8 cellular contexts compared by ENCODE assay signal in genomic region chr1:155976062-155976912, GRCh38. TPM values are rescaled to one million over a fixed set of nuclear protein-coding genes. Genes with fewer than 3 reads are reported as not detected.
DNase-seq lines count a peak whose midpoint lies in the region; ATAC-seq, FAIRE-seq and TF ChIP-seq lines count a peak whose summit lies in the region.

No MANE protein-coding gene starts in this region.

- peak overlapping the region; percentile 100 for H3K4me3 ChIP-seq in GM12878

- FAIRE-seq in GM12878 (lab: Jason Lieb, UNC) = no peak

- SMC1A ChIA-PET in GM12878 (lab: Charles Lee; ENCODE audit: uncharacterized antibody, unreplicated experiment) = interaction anchor here (0.6 to 16.7 kb wide), 15 partner anchors 8 to 446 kb away, joined by 3 to 229 read pairs (median 6); partner anchors contain the start of genes KHDC4 and RXFP4

- H3K4me3 Mint-ChIP-seq in T-helper 17 cell (peak overlapping the region; percentile 99), immature natural killer cell (peak overlapping the region; percentile 90 to 98 (median 96))

- CTCF ChIA-PET in GM12878 (lab: Yijun Ruan, JAX) = interaction anchor here (0.8 to 14.7 kb wide), 16 partner anchors 9 to 120 kb away, joined by 3 to 227 read pairs (median 5); partner anchors contain the start of gene RXFP4

- peak overlapping the region; percentile 97 for H3K27ac ChIP-seq in GM12878 (ENCODE audit: control insufficient read depth, insufficient read depth)

- H3K9me3 Mint-ChIP-seq in immature natural killer cell = no peaks in the 10 kb centered on the region

- TF ChIP-seq EP300 in GM12878 (IDR thresholded peaks at IDR 0.05; ENCODE audit: borderline replicate concordance in 1 of 2, control insufficient read depth in 1 of 2, low read depth in 2 of 2, low read length in 2 of 2) = no peak

- peaks cover 23% of the 10 kb centered on the region for H3K4me1 ChIP-seq in GM12878 (ENCODE audit: control insufficient read depth, insufficient read depth, low read length)

- BruUV-seq in GM12878 (replicated peaks; lab: Mats Ljungman, UMichigan) = no TSS peak

- POLR2A ChIA-PET in GM12878 (lab: Charles Lee) = interaction anchor here (0.5 to 14.9 kb wide), 15 partner anchors 9 to 525 kb away, joined by 3 to 273 read pairs (median 5); partner anchors contain the start of genes KHDC4 and RXFP4

- no peak overlapping the region for H2AFZ ChIP-seq in GM12878 (ENCODE audit: control insufficient read depth, low read depth, low read length)

- no peak for TF ChIP-seq RAD21 in GM12878 (IDR thresholded peaks at IDR 0.05; ENCODE audit: insufficient read depth, low read depth, low read length)

- H4K20me1 ChIP-seq in GM12878 (ENCODE audit: control insufficient read depth, insufficient read depth) = peaks cover 4% of the 10 kb centered on the region; the same call in 1 of the 2 replicates

- TF ChIP-seq CTCF in GM12878 (IDR thresholded peaks at IDR 0.05 in 2 of 3, conservative IDR thresholded peaks at IDR 0.05 in 1 of 3; ENCODE audit: control insufficient read depth in 2 of 3, extremely low read depth in 1 of 3, insufficient read depth in 1 of 3, low read depth in 3 of 3, low read length in 3 of 3) = no peak

- H3K27me3 ChIP-seq in GM12878 (replicated peaks in 1 of 2; ENCODE audit: control insufficient read depth in 2 of 2, insufficient read depth in 2 of 2, low read length in 1 of 2) = no peaks in the 10 kb centered on the region

- H3K9ac ChIP-seq in GM12878 (ENCODE audit: control insufficient read depth, insufficient read depth, low read length) = peak overlapping the region; percentile 95

- DNase-seq in D341Med (ENCODE audit: low spot score) = peak; percentile 80
- DNase-seq in NAMALWA (ENCODE audit: low spot score) = peak; percentile 78
- DNase-seq in T-helper 17 cell = peak in 2 of 3 donors; percentile 29 to 51
- DNase-seq in GM12878 (ENCODE audit: low read depth, low spot score) = no peak
- DNase-seq in immature natural killer cell = peak; percentile 54 to 59 (median 54)
- peak; percentile 28 for DNase-seq in stimulated activated CD4-positive, alpha-beta T cell treated with anti-CD3 and anti-CD28 coated beads, Interleukin-1b, Interleukin-23, amount 100 ng/mL, for 48 hours
- no peak for DNase-seq in NCI-H510A (lab: John Stamatoyannopoulos, UW)

- H3K9me3 ChIP-seq in T-helper 17 cell (ENCODE audit: control insufficient read depth, low read length, poor library complexity, severe bottlenecking) (no peaks in the 10 kb centered on the region), GM12878 (replicated peaks; ENCODE audit: control insufficient read depth, insufficient read depth, low read length) (no peaks in the 10 kb centered on the region)

- peak; percentile 53; the same call in 1 of the 2 replicates for TF ChIP-seq POLR2A in GM12878 (IDR thresholded peaks at IDR 0.05; ENCODE audit: low read depth, low read length)

- H3K36me3 Mint-ChIP-seq in T-helper 17 cell (ENCODE audit: low read depth) (peaks cover 16% of the 10 kb centered on the region), immature natural killer cell (peaks cover 0 to 3% (median 0%) of the 10 kb centered on the region in 3 donors)

- H3K27me3 Mint-ChIP-seq in T-helper 17 cell (no peaks in the 10 kb centered on the region), immature natural killer cell (ENCODE audit: low read depth in 3 of 3) (peaks cover 8 to 19% (median 16%) of the 10 kb centered on the region in 3 donors)

- H3K27ac Mint-ChIP-seq in T-helper 17 cell (peak overlapping the region; percentile 96), immature natural killer cell (peak overlapping the region; percentile 89 to 99 (median 94))

- peak overlapping the region; percentile 86 for H3K4me2 ChIP-seq in GM12878 (ENCODE audit: control insufficient read depth, insufficient read depth)

- H3K4me1 Mint-ChIP-seq in T-helper 17 cell = peaks cover 78% of the 10 kb centered on the region
- H3K4me1 Mint-ChIP-seq in immature natural killer cell = peaks cover 87 to 89% of the 10 kb centered on the region in 2 donors

- RAD21 ChIA-PET in GM12878 (lab: Charles Lee; ENCODE audit: unreplicated experiment) = interaction anchor here (0.8 to 14.4 kb wide), 10 partner anchors 10 to 116 kb away, joined by 3 to 214 read pairs (median 44); partner anchors contain the start of genes KHDC4, RXFP4 and SYT11

- in situ Hi-C loops in GM12878 (cut with MboI) = no loop called here

- peaks cover 0 to 2% of the 10 kb centered on the region in 2 experiments; a peak in 1 of 4 replicates for H3K36me3 ChIP-seq in GM12878 (ENCODE audit: control insufficient read depth in 2 of 2, insufficient read depth in 2 of 2, low read length in 1 of 2)

- intact Hi-C loops in GM12878 (cut with micrococcal nuclease; ENCODE audit: unreplicated experiment) = loop anchor here (2.0 to 5.0 kb wide), 3 partner anchors 17 to 76 kb away; partner anchors contain the start of genes LAMTOR2 and UBQLN4

- WGBS in GM12878 (ENCODE audit: insufficient coverage, insufficient replicate concordance, low lambda C conversion rate, missing lambda C conversion rate) = 1% methylated on average over 14 of the region's 14 CpGs

- peaks cover 98% of the 10 kb centered on the region for H3K79me2 ChIP-seq in GM12878 (ENCODE audit: control insufficient read depth, insufficient read depth, low read length)

- peak; percentile 22 for ATAC-seq in T-helper 17 cell
- ATAC-seq in GM12878 = no peak
- ATAC-seq in GM21381 (IDR thresholded peaks at IDR 0.05; ENCODE audit: unreplicated experiment) = no peak

RNA-seq across cellular contexts. Expression of gene ARHGEF2, which starts 2.1 kb away (rescaled TPM):
- total RNA-seq in T-helper 17 cell (100 to 1,000 TPM in 1 of 2 donors, 10 to 100 TPM in 1; 86.1 to 123 TPM), GM12878 (2014; rRNA removed) (71.2 and 84.4 TPM in 2 replicates), GM12878 (2014; rRNA removed; fragmentation: Illumina TruSeq; extraction: Trizol) (40.4 and 44.9 TPM in 2 replicates), GM12878 (2021) (113 and 116 TPM in 2 replicates)
- 184 and 208 TPM in 2 replicates for total RNA-seq in GM12878 (2013; cell fraction: nucleolus; rRNA removed)
- 23.2 TPM for polyA plus RNA-seq in GM12878 (2011; ENCODE audit: low read depth)
- polyA plus RNA-seq in GM12878 (2011; rRNA removed) (48.7 and 88.1 TPM in 2 replicates), GM12878 (2014; fragmentation: Illumina TruSeq; extraction: Trizol) (64.4 and 80.8 TPM in 2 replicates), GM12878 (2014; fragmentation: Nextera tagmentation; extraction: Ambion mirVana) (10 to 100 TPM in 1 of 2 experiments, 1 to 10 TPM in 1; 8.1 to 10.6 TPM), GM12878 (2014; rRNA removed) (87.0 and 89.9 TPM in 2 replicates), GM12878 (2016; fragmentation: Nextera tagmentation; extraction: Ambion mirVana) (10 to 100 TPM; 57.1 to 58.9 TPM), immature natural killer cell (10 to 100 TPM in 2 of 3 donors, 1 to 10 TPM in 1; 7.2 to 33.5 (median 11.7) TPM)
- polyA plus RNA-seq in GM12878 (2011; cell fraction: cytosol; rRNA removed) = 48.3 and 60.5 TPM in 2 replicates
- 206 and 248 TPM in 2 replicates for polyA plus RNA-seq in GM12878 (2011; cell fraction: nucleus; rRNA removed)
- polyA plus RNA-seq in GM12878 (2012) = 53.2 and 56.8 TPM in 2 replicates
- polyA minus RNA-seq in GM12878 (2011; rRNA and poly(A)+ RNA removed) = 109 and 114 TPM in 2 replicates
- 29.7 and 31.8 TPM in 2 replicates for polyA minus RNA-seq in GM12878 (2011; cell fraction: cytosol; rRNA and poly(A)+ RNA removed)
- 67.3 and 125 TPM in 2 replicates for polyA minus RNA-seq in GM12878 (2011; cell fraction: nucleus; rRNA and poly(A)+ RNA removed)

RNA-seq across cellular contexts. Expression of gene RXFP4, which starts 34.8 kb away (rescaled TPM):
- not detected for total RNA-seq in T-helper 17 cell
- total RNA-seq in GM12878 (2013; cell fraction: nucleolus; rRNA removed) = 0.56 TPM in 1 of 2 replicates, not detected in the other
- 0.40 TPM in 1 of 2 replicates, not detected in the other for total RNA-seq in GM12878 (2014; rRNA removed)
- total RNA-seq in GM12878 (2014; rRNA removed; fragmentation: Illumina TruSeq; extraction: Trizol) = not detected in 2 replicates
- total RNA-seq in GM12878 (2021) = not detected in 2 replicates
- polyA plus RNA-seq in GM12878 (2011; ENCODE audit: low read depth) = not detected
- not detected in 2 replicates for polyA plus RNA-seq in GM12878 (2011; rRNA removed)
- 0.04 and 0.05 TPM in 2 replicates for polyA plus RNA-seq in GM12878 (2011; cell fraction: cytosol; rRNA removed)
- polyA plus RNA-seq in GM12878 (2011; cell fraction: nucleus; rRNA removed) = 0.10 and 0.12 TPM in 2 replicates
- polyA plus RNA-seq in GM12878 (2012) = 0.11 and 0.12 TPM in 2 replicates
- not detected in 2 replicates for polyA plus RNA-seq in GM12878 (2014; fragmentation: Illumina TruSeq; extraction: Trizol)
- polyA plus RNA-seq in GM12878 (2014; fragmentation: Nextera tagmentation; extraction: Ambion mirVana) = not detected
- 0.10 and 0.16 TPM in 2 replicates for polyA plus RNA-seq in GM12878 (2014; rRNA removed)
- polyA plus RNA-seq in GM12878 (2016; fragmentation: Nextera tagmentation; extraction: Ambion mirVana) = under 1 TPM in 1 of 2 experiments, not detected in 1; 0.39 TPM
- 0.62 TPM in 1 of 2 replicates, not detected in the other for polyA minus RNA-seq in GM12878 (2011; rRNA and poly(A)+ RNA removed)
- polyA minus RNA-seq in GM12878 (2011; cell fraction: cytosol; rRNA and poly(A)+ RNA removed) = not detected in 2 replicates
- 0.67 and 1.1 TPM in 2 replicates for polyA minus RNA-seq in GM12878 (2011; cell fraction: nucleus; rRNA and poly(A)+ RNA removed)
- under 1 TPM in 1 of 3 donors, not detected in 2; 0.78 TPM for polyA plus RNA-seq in immature natural killer cell

RNA-seq across cellular contexts. Expression of gene KHDC4, which starts 42.1 kb away (rescaled TPM):
- total RNA-seq in T-helper 17 cell = 10 to 100 TPM; 59.9 to 63.1 TPM
- total RNA-seq in GM12878 (2013; cell fraction: nucleolus; rRNA removed) = 216 and 221 TPM in 2 replicates
- total RNA-seq in GM12878 (2014; rRNA removed) = 40.8 and 42.1 TPM in 2 replicates
- total RNA-seq in GM12878 (2014; rRNA removed; fragmentation: Illumina TruSeq; extraction: Trizol) = 42.8 and 44.4 TPM in 2 replicates
- 40.5 and 41.1 TPM in 2 replicates for total RNA-seq in GM12878 (2021)
- polyA plus RNA-seq in GM12878 (2011; ENCODE audit: low read depth) = 33.9 TPM
- polyA plus RNA-seq in GM12878 (2011; rRNA removed) = 109 and 120 TPM in 2 replicates
- 83.7 and 84.8 TPM in 2 replicates for polyA plus RNA-seq in GM12878 (2011; cell fraction: cytosol; rRNA removed)
- polyA plus RNA-seq in GM12878 (2011; cell fraction: nucleus; rRNA removed) = 141 and 162 TPM in 2 replicates
- 33.4 and 38.1 TPM in 2 replicates for polyA plus RNA-seq in GM12878 (2012)
- 47.8 and 62.4 TPM in 2 replicates for polyA plus RNA-seq in GM12878 (2014; fragmentation: Illumina TruSeq; extraction: Trizol)
- polyA plus RNA-seq in GM12878 (2014; fragmentation: Nextera tagmentation; extraction: Ambion mirVana) = 10 to 100 TPM; 11.7 to 15.1 TPM
- 58.2 and 70.5 TPM in 2 replicates for polyA plus RNA-seq in GM12878 (2014; rRNA removed)
- 10 to 100 TPM; 39.5 to 46.9 TPM for polyA plus RNA-seq in GM12878 (2016; fragmentation: Nextera tagmentation; extraction: Ambion mirVana)
- polyA minus RNA-seq in GM12878 (2011; rRNA and poly(A)+ RNA removed) = 90.9 and 110 TPM in 2 replicates
- 37.3 and 41.2 TPM in 2 replicates for polyA minus RNA-seq in GM12878 (2011; cell fraction: cytosol; rRNA and poly(A)+ RNA removed)
- polyA minus RNA-seq in GM12878 (2011; cell fraction: nucleus; rRNA and poly(A)+ RNA removed) = 77.4 and 88.9 TPM in 2 replicates
- 1 to 10 TPM; 1.0 to 7.0 (median 4.1) TPM for polyA plus RNA-seq in immature natural killer cell

RNA-seq across cellular contexts. Expression of gene SSR2, which starts 44.5 kb away (rescaled TPM):
- total RNA-seq in T-helper 17 cell (100 to 1,000 TPM; 217 to 234 TPM), GM12878 (2014; rRNA removed) (304 and 309 TPM in 2 replicates), GM12878 (2014; rRNA removed; fragmentation: Illumina TruSeq; extraction: Trizol) (253 and 257 TPM in 2 replicates), GM12878 (2021) (207 and 208 TPM in 2 replicates)
- total RNA-seq in GM12878 (2013; cell fraction: nucleolus; rRNA removed) = 117 and 134 TPM in 2 replicates
- 419 TPM for polyA plus RNA-seq in GM12878 (2011; ENCODE audit: low read depth)
- polyA plus RNA-seq in GM12878 (2011; rRNA removed) (434 and 553 TPM in 2 replicates), GM12878 (2014; fragmentation: Illumina TruSeq; extraction: Trizol) (443 and 504 TPM in 2 replicates), GM12878 (2014; fragmentation: Nextera tagmentation; extraction: Ambion mirVana) (100 to 1,000 TPM; 395 to 407 TPM), GM12878 (2014; rRNA removed) (300 and 320 TPM in 2 replicates), GM12878 (2016; fragmentation: Nextera tagmentation; extraction: Ambion mirVana) (100 to 1,000 TPM; 226 to 238 TPM), immature natural killer cell (100 to 1,000 TPM; 469 to 608 (median 563) TPM)
- 648 and 1,046 TPM in 2 replicates for polyA plus RNA-seq in GM12878 (2011; cell fraction: cytosol; rRNA removed)
- polyA plus RNA-seq in GM12878 (2011; cell fraction: nucleus; rRNA removed) = 186 and 215 TPM in 2 replicates
- polyA plus RNA-seq in GM12878 (2012) = 316 TPM in 2 replicates
- 366 and 382 TPM in 2 replicates for polyA minus RNA-seq in GM12878 (2011; rRNA and poly(A)+ RNA removed)
- polyA minus RNA-seq in GM12878 (2011; cell fraction: cytosol; rRNA and poly(A)+ RNA removed) = 76.2 and 86.9 TPM in 2 replicates
- polyA minus RNA-seq in GM12878 (2011; cell fraction: nucleus; rRNA and poly(A)+ RNA removed) = 32.3 and 40.9 TPM in 2 replicates

Comparison
In these comparisons a context has a peak if more than half of its experiments do, and no peak if none do; other contexts are left out.
1. DNase-seq: peak in D341Med (single experiment), NAMALWA (single experiment), T-helper 17 cell (2 of 3), immature natural killer cell (3 of 3) and stimulated activated CD4-positive, alpha-beta T cell treated with anti-CD3 and anti-CD28 coated beads, Interleukin-1b, Interleukin-23, amount 100 ng/mL, for 48 hours (single experiment); none in GM12878 (single experiment) and NCI-H510A (single experiment).